Comparison of ENCODE assay signal across 17 cellular contexts in genomic region chr16:66692341-66692740, GRCh38.
"Had no signal": no experiment of that assay in that cellular context is flagged by ENCODE, and none has a peak within 500 bp of the region (broad histone marks: within the 10 kb centered on the region; RNA-seq: fewer than 3 reads in every experiment).

No MANE protein-coding gene starts in this region.

- H3K9me3 Mint-ChIP-seq: activated CD4-positive, alpha-beta memory T cell treated with anti-CD3 and anti-CD28 coated beads, Interleukin-2, amount 10 ng/mL, durations not matched to agents 7 days and 5 days; activated T-cell treated with anti-CD3 and anti-CD28 coated beads, Interleukin-2, amount 50 U/mL, for 24 hours; naive B cell; neural progenitor cell had no signal

- H3K36me3 ChIP-seq: cardiac muscle cell, esophagus squamous epithelium, lower lobe of right lung, neural progenitor cell, thoracic aorta, WERI-Rb-1 had no signal

- DNase-seq: activated CD4-positive, alpha-beta memory T cell treated with anti-CD3 and anti-CD28 coated beads, Interleukin-2, amount 10 ng/mL, durations not matched to agents 7 days and 5 days; activated CD4-positive, alpha-beta T cell treated with anti-CD3 and anti-CD28 coated beads for 36 hours; activated effector memory CD4-positive, alpha-beta T cell treated with Interleukin-2 at 50 U/mL for 16 hours; activated naive CD4-positive, alpha-beta T cell treated with anti-CD3 and anti-CD28 coated beads, Interleukin-2, amount 50 U/mL, for 16 hours; activated T-cell treated with anti-CD3 and anti-CD28 coated beads, Interleukin-2, amount 50 U/mL, for 24 hours; esophagus squamous epithelium; left colon; lower lobe of right lung; naive B cell; stimulated activated CD4-positive, alpha-beta T cell treated with anti-CD3 and anti-CD28 coated beads, Interleukin-12 subunit alpha, Interleukin-12 subunit beta, amount 100 ng/mL, for 4 hours; stimulated activated CD4-positive, alpha-beta T cell treated with anti-CD3 and anti-CD28 coated beads, Interleukin-2, amount 100 ng/mL, for 24 hours; WERI-Rb-1 had no signal

- ATAC-seq: activated CD4-positive, alpha-beta T cell treated with anti-CD3 and anti-CD28 coated beads for 36 hours; left colon; lower lobe of right lung had no signal

- H3K4me3 Mint-ChIP-seq: activated CD4-positive, alpha-beta memory T cell treated with anti-CD3 and anti-CD28 coated beads, Interleukin-2, amount 10 ng/mL, durations not matched to agents 7 days and 5 days; activated CD4-positive, alpha-beta T cell treated with anti-CD3 and anti-CD28 coated beads for 36 hours; activated T-cell treated with anti-CD3 and anti-CD28 coated beads, Interleukin-2, amount 50 U/mL, for 24 hours; naive B cell; neural progenitor cell had no signal

- H3K27ac Mint-ChIP-seq: activated CD4-positive, alpha-beta memory T cell treated with anti-CD3 and anti-CD28 coated beads, Interleukin-2, amount 10 ng/mL, durations not matched to agents 7 days and 5 days; activated CD4-positive, alpha-beta T cell treated with anti-CD3 and anti-CD28 coated beads for 36 hours; activated T-cell treated with anti-CD3 and anti-CD28 coated beads, Interleukin-2, amount 50 U/mL, for 24 hours; naive B cell; neural progenitor cell had no signal

- FAIRE-seq: astrocyte, colon had no signal

- H3K27me3 ChIP-seq: cardiac muscle cell, esophagus squamous epithelium had no signal

- H3K4me3 ChIP-seq: cardiac muscle cell, esophagus squamous epithelium, lower lobe of right lung, neural progenitor cell, thoracic aorta had no signal

- H3K36me3 Mint-ChIP-seq: naive B cell had no signal

- H3K9me3 ChIP-seq: esophagus squamous epithelium, lower lobe of right lung, thoracic aorta had no signal
